ENCODE assay signal across 16 cellular contexts in the genomic region with DNA sequence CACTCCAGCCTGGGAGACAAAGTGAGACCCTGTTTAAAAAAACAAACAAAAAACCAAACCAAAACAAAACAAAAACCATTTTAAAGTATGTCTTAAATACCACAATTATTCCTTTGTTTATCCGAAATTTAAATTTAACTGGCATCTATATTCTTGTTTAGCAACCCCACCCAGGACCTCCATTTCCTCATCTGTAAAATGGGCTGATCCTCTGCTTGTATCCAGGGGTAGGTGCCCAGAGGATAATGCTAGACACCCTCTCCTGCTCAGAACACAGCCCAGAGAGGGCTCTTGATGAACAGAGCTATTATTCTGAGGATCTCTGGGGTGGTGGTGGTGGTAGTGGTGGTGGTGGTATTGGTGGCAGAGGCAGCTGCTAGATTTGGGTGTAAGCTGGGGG. TPM values are rescaled to one million over a fixed set of nuclear protein-coding genes. Genes with fewer than 3 reads are reported as not detected.
"Had no signal": no experiment of that assay in that cellular context is flagged by ENCODE, and none has a peak within 500 bp of the region (broad histone marks: within the 10 kb centered on the region; RNA-seq: fewer than 3 reads in every experiment).

No MANE protein-coding gene starts in this region.

- H3K27me3 Mint-ChIP-seq: activated B cell treated with CpG ODN at 0.5 μM for 24 hours had no signal

- H3K4me1 Mint-ChIP-seq: activated B cell treated with CpG ODN at 0.5 μM for 24 hours had no signal

- ATAC-seq: left ventricle myocardium superior; stimulated activated naive CD8-positive, alpha-beta T cell treated with anti-CD3 and anti-CD28 coated beads, Interleukin-15, Interleukin-2, amounts not matched to agents 100 U/mL and 50 U/mL, for 24 hours; upper lobe of right lung had no signal

- H3K9me3 Mint-ChIP-seq: activated B cell treated with CpG ODN at 0.5 μM for 24 hours had no signal

- H3K36me3 ChIP-seq: SJSA1, suprapubic skin, upper lobe of right lung had no signal

- H3K27ac ChIP-seq: hepatocyte, SJSA1, suprapubic skin had no signal

- H3K4me3 ChIP-seq: hepatocyte, SJSA1, suprapubic skin, upper lobe of right lung had no signal

- H3K9me3 ChIP-seq: SJSA1, suprapubic skin, upper lobe of right lung had no signal

- H3K4me1 ChIP-seq: SJSA1 had no signal

- H3K27ac Mint-ChIP-seq: activated B cell treated with CpG ODN at 0.5 μM for 24 hours had no signal

- H3K4me3 Mint-ChIP-seq: activated B cell treated with CpG ODN at 0.5 μM for 24 hours had no signal

- H3K27me3 ChIP-seq: hepatocyte, SJSA1, suprapubic skin, upper lobe of right lung had no signal

- DNase-seq: activated B cell treated with CpG ODN at 0.5 μM for 24 hours; activated effector memory CD4-positive, alpha-beta T cell treated with Interleukin-2 at 50 U/mL for 16 hours; caudate nucleus; erythroblast; kidney; left ventricle myocardium superior; mesenchymal stem cell; stimulated activated CD4-positive, alpha-beta T cell treated with anti-CD3 and anti-CD28 coated beads, Interleukin-2, amount 100 ng/mL, for 48 hours; stimulated activated naive CD8-positive, alpha-beta T cell treated with anti-CD3 and anti-CD28 coated beads, Interleukin-15, Interleukin-2, amounts not matched to agents 100 U/mL and 50 U/mL, for 24 hours had no signal

RNA-seq across cellular contexts. Expression of a gene that starts 9.8 kb away (rescaled TPM):
- total RNA-seq: activated B cell treated with CpG ODN at 0.5 μM for 24 hours, hepatocyte, kidney, left ventricle myocardium superior, osteocyte, pulmonary artery endothelial cell, SJSA1, suprapubic skin, upper lobe of right lung had no signal
- polyA plus RNA-seq: neural cell had no signal
